In the genomic region with DNA sequence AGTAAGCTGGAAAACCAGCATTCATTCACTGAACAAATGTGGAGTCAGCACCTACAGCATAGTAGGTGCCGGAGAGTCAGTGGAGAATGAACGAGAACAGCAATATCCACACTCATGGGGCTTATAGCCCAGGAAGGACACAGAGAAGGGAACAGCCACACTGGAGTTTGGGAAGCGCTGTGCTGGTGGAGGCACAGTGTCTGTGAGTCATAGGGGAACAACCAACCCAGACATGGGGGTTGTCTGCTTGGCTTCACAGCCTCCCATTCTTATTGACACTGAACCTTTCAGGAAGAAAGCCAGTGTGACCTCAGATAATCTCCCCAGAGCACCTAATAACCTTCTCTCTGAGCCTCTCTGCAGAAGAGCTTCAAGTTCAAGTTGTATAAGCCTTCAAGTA, we compare ENCODE assay signal across 1 cellular context.
TF ChIP-seq lines count a peak whose summit lies in the region.

No MANE protein-coding gene starts in this region.

TF ChIP-seq in H1, 55 proteins besides CTCF, POLR2A, EP300 and RAD21:
- TF ChIP-seq KDM4A (IDR thresholded peaks at IDR 0.05; ENCODE audit: low read depth, low read length, severe bottlenecking) (no peak), SIRT6 (IDR thresholded peaks at IDR 0.05; ENCODE audit: low read length) (no peak), KDM1A (IDR thresholded peaks at IDR 0.05; ENCODE audit: borderline replicate concordance, low read length) (no peak), CBX8 (IDR thresholded peaks at IDR 0.05; ENCODE audit: borderline replicate concordance, low read depth, low read length) (no peak), CREB1 (IDR thresholded peaks at IDR 0.05) (no peak), TAF7 (optimal IDR thresholded peaks at IDR 0.05; ENCODE audit: borderline replicate concordance, low read depth, low read length) (no peak), HDAC6 (IDR thresholded peaks at IDR 0.05; ENCODE audit: low read depth, low read length) (no peak), SIN3A (conservative IDR thresholded peaks at IDR 0.05 in 1 of 2, IDR thresholded peaks at IDR 0.05 in 1 of 2; ENCODE audit: low read depth in 1 of 2, low read length in 2 of 2) (no peak), SP2 (IDR thresholded peaks at IDR 0.05; ENCODE audit: low read length) (no peak), TEAD4 (IDR thresholded peaks at IDR 0.05; ENCODE audit: low read depth, low read length) (no peak), SUZ12 (IDR thresholded peaks at IDR 0.05; ENCODE audit: low read length) (no peak), RFX5 (IDR thresholded peaks at IDR 0.05; ENCODE audit: borderline replicate concordance, low read depth, low read length) (no peak), SP1 (IDR thresholded peaks at IDR 0.05; ENCODE audit: low read depth, low read length) (no peak), EZH2 (IDR thresholded peaks at IDR 0.05; ENCODE audit: low read depth, low read length, severe bottlenecking) (no peak), SAP30 (IDR thresholded peaks at IDR 0.05; ENCODE audit: insufficient read depth, insufficient replicate concordance, low read length) (no peak), BACH1 (IDR thresholded peaks at IDR 0.05; ENCODE audit: low read length) (no peak)
